Comparison of ENCODE assay signal across 1 cellular context in the genomic region with DNA sequence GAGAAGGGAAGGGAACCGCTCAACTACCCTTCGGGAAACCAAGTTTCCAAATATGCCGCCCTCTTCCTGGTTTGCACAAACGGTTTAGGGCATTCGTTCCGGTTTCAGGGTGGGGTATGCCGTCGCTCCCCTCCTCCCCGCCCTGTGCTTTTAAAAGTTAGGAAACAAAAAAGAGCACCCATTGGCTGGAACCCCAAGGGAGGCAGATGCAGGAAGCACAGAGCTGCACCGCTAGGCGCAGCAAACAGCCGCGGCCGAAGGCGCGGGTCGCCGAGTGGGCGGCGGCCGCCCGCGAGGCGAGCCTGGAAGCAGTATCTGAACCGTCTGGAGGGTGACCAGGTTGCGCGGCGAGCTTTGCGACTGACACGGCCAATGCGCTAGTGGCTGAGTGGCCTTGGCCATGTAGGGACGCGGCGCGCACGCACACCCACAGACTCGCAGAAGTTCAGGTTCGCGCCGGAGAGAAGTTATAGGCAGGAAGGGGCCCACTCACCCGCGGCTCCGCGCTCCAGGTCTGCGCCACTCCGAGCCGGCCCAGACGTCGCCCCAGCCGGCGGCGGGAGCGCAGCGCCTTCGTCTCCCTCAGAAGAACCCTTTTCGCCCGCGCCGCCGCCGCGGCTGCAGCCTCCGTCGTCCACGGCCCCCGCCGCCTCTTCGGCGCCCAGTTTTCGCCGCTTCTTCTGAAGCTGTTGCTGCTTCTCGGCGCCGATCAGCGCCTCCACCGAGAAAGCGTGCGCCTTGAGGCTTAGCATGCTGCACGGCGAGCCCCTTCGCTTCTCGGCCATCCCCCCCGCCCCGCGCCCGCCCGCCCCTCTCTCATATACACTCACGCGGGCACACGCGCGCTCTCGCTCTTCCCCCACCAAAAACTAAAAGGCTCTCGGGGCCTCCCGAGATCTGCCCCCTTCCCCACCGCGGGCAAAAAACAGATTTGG.
TF ChIP-seq lines count a peak whose summit lies in the region.

No MANE protein-coding gene starts in this region.

TF ChIP-seq in K562, 482 proteins besides CTCF, POLR2A, EP300 and RAD21 (continued from another document and continues in another):
- TF ChIP-seq NR2C2 (CRISPR knock-in tag; IDR thresholded peaks at IDR 0.05) (0 out of 2 replicates have a peak, but pooled peaks have one; percentile 26), NR2C2 (tag; IDR thresholded peaks at IDR 0.05) (0 out of 2 replicates have a peak, but pooled peaks have one; percentile 22), MAX (CRISPR knock-in tag; IDR thresholded peaks at IDR 0.05) (peak; percentile 62; the same call in 1 of the 2 replicates), ZBTB11 (CRISPR knock-in tag; IDR thresholded peaks at IDR 0.05) (peak in 1 of 3 experiments; percentile 45; a peak in 1 of 6 replicates), MAZ (CRISPR knock-in tag; conservative IDR thresholded peaks at IDR 0.05 in 1 of 2, IDR thresholded peaks at IDR 0.05 in 1 of 2) (peak; percentile 57 to 63; a peak in 3 of 4 replicates), CHD1 (IDR thresholded peaks at IDR 0.05; ENCODE audit: low read length) (peak; percentile 84), HNRNPL (IDR thresholded peaks at IDR 0.05; ENCODE audit: low read depth, low read length) (0 out of 2 replicates have a peak, but pooled peaks have one; percentile 11), MTF1 (CRISPR knock-in tag; IDR thresholded peaks at IDR 0.05; ENCODE audit: borderline replicate concordance) (no peak), CREM (IDR thresholded peaks at IDR 0.05; ENCODE audit: low read depth) (peak; percentile 42), ZNF253 (CRISPR knock-in tag; conservative IDR thresholded peaks at IDR 0.05) (no peak), MBD2 (IDR thresholded peaks at IDR 0.05; ENCODE audit: borderline replicate concordance, low read depth) (no peak), KDM5B (IDR thresholded peaks at IDR 0.05; ENCODE audit: insufficient replicate concordance, low read depth, low read length) (peak; percentile 83), ASH1L (IDR thresholded peaks at IDR 0.05; ENCODE audit: borderline replicate concordance, low read depth, partially characterized antibody) (peak; percentile 21), NCOA6 (IDR thresholded peaks at IDR 0.05) (no peak), RBM22 (IDR thresholded peaks at IDR 0.05; ENCODE audit: low read depth, low read length, poor library complexity, severe bottlenecking) (peak; percentile 66), NR2C1 (IDR thresholded peaks at IDR 0.05) (no peak), NR2C1 (tag; IDR thresholded peaks at IDR 0.05) (no peak), CEBPB (tag; IDR thresholded peaks at IDR 0.05) (peak; percentile 64), ETV6 (IDR thresholded peaks at IDR 0.05; ENCODE audit: borderline replicate concordance in 1 of 2, low read depth in 2 of 2, low read length in 1 of 2) (peak in 1 of 2 experiments; percentile 8; a peak in 1 of 4 replicates), ETV6 (CRISPR knock-in tag; IDR thresholded peaks at IDR 0.05; ENCODE audit: borderline replicate concordance) (no peak), SRSF7 (optimal IDR thresholded peaks at IDR 0.05; ENCODE audit: low read depth, low read length) (no peak), RBM17 (IDR thresholded peaks at IDR 0.05; ENCODE audit: borderline replicate concordance, low read depth, low read length) (no peak), PML (IDR thresholded peaks at IDR 0.05; ENCODE audit: low read length) (peak; percentile 69; the same call in 1 of the 2 replicates), SIRT6 (IDR thresholded peaks at IDR 0.05; ENCODE audit: low read depth, low read length) (no peak), NR1H2 (CRISPR knock-in tag; IDR thresholded peaks at IDR 0.05) (no peak), ZNF263 (CRISPR knock-in tag; IDR thresholded peaks at IDR 0.05; ENCODE audit: borderline replicate concordance) (no peak), CC2D1A (IDR thresholded peaks at IDR 0.05) (0 out of 2 replicates have a peak, but pooled peaks have one; percentile 33), TEAD4 (IDR thresholded peaks at IDR 0.05; ENCODE audit: low read length) (peak; percentile 21; the same call in 1 of the 2 replicates), TEAD4 (CRISPR knock-in tag; IDR thresholded peaks at IDR 0.05; ENCODE audit: borderline replicate concordance) (no peak), RBM14 (IDR thresholded peaks at IDR 0.05; ENCODE audit: borderline replicate concordance, insufficient read depth, low read depth, low read length) (no peak), PRPF4 (IDR thresholded peaks at IDR 0.05; ENCODE audit: insufficient read depth, low read depth, low read length, poor library complexity, severe bottlenecking) (no peak), KAT8 (IDR thresholded peaks at IDR 0.05; ENCODE audit: low read depth) (no peak), MNT (conservative IDR thresholded peaks at IDR 0.05) (peak; percentile 45 to 58), RFX1 (IDR thresholded peaks at IDR 0.05) (no peak), ELK1 (CRISPR knock-in tag; IDR thresholded peaks at IDR 0.05) (no peak), SRSF1 (IDR thresholded peaks at IDR 0.05; ENCODE audit: low read depth, low read length) (no peak), CTCFL (IDR thresholded peaks at IDR 0.05; ENCODE audit: borderline replicate concordance, insufficient read depth, low read depth, low read length, poor library complexity, severe bottlenecking) (peak; percentile 83), PRDM10 (IDR thresholded peaks at IDR 0.05; ENCODE audit: partially characterized antibody) (peak; percentile 15), ZNF316 (IDR thresholded peaks at IDR 0.05) (no peak), GABPA (tag; conservative IDR thresholded peaks at IDR 0.05; ENCODE audit: low read depth) (peak; percentile 19; the same call in 1 of the 2 replicates), RUNX1 (IDR thresholded peaks at IDR 0.05; ENCODE audit: low read depth) (no peak)
- TF ChIP-seq, protein P1, sequence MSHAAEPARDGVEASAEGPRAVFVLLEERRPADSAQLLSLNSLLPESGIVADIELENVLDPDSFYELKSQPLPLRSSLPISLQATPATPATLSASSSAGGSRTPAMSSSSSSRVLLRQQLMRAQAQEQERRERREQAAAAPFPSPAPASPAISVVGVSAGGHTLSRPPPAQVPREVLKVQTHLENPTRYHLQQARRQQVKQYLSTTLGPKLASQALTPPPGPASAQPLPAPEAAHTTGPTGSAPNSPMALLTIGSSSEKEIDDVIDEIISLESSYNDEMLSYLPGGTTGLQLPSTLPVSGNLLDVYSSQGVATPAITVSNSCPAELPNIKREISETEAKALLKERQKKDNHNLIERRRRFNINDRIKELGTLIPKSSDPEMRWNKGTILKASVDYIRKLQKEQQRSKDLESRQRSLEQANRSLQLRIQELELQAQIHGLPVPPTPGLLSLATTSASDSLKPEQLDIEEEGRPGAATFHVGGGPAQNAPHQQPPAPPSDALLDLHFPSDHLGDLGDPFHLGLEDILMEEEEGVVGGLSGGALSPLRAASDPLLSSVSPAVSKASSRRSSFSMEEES (CRISPR knock-in tag; IDR thresholded peaks at IDR 0.05) = no peak
- TF ChIP-seq, protein P2, sequence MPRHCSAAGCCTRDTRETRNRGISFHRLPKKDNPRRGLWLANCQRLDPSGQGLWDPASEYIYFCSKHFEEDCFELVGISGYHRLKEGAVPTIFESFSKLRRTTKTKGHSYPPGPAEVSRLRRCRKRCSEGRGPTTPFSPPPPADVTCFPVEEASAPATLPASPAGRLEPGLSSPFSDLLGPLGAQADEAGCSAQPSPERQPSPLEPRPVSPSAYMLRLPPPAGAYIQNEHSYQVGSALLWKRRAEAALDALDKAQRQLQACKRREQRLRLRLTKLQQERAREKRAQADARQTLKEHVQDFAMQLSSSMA (CRISPR knock-in tag; IDR thresholded peaks at IDR 0.05) = no peak
